8 cellular contexts compared by ENCODE assay signal in the genomic region with DNA sequence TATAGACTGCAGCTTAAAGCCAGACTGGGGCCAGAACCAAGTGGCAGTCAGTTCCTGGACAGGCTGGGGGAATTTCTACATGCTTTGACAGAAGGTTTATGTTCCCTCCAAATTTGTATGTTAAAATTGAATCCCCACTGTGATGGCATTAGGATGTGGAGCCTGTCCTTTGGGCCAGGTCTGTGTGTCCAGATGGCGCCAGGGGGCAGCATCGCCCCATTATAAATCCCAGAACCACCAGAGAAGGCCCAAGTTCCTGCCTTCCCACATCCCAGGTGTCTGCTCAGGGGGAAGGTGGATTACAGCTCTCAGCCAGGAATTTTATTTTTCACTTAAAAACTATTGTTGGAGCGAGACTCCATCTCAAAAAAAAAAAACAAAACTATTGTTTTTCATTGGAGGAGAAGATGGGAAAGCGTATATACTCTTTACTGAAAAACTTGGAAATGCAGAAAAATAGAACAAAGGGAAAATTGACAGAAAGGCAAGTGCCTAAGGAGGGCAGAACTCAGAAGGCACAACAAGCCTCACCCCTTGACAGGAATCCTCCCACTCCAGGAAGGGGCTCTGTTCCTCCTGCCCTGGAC. TPM values are rescaled to one million over a fixed set of nuclear protein-coding genes. Genes with fewer than 3 reads are reported as not detected.
DNase-seq lines count a peak whose midpoint lies in the region; ATAC-seq, FAIRE-seq and TF ChIP-seq lines count a peak whose summit lies in the region.

No MANE protein-coding gene starts in this region.

- peak; percentile 78 for DNase-seq in AG08396 (ENCODE audit: low spot score)
- DNase-seq in MG63: peak; percentile 66
- DNase-seq in body of pancreas: peak; percentile 43 to 62 (median 44)
- no peak for DNase-seq in keratinocyte (ENCODE audit: low read depth, low spot score)
- DNase-seq in stimulated activated naive CD8-positive, alpha-beta T cell treated with anti-CD3 and anti-CD28 coated beads, Interleukin-15, Interleukin-2, amounts not matched to agents 100 U/mL and 50 U/mL, for 24 hours: peak; percentile 75

- ATAC-seq in body of pancreas (peak; percentile 54), GM21381 (IDR thresholded peaks at IDR 0.05; ENCODE audit: unreplicated experiment) (no peak)
- peak; percentile 60 for ATAC-seq in stimulated activated naive CD8-positive, alpha-beta T cell treated with anti-CD3 and anti-CD28 coated beads, Interleukin-15, Interleukin-2, amounts not matched to agents 100 U/mL and 50 U/mL, for 24 hours

- no peaks in the 10 kb centered on the region for H3K9me2 ChIP-seq in SU-DHL-6 (replicated peaks; ENCODE audit: insufficient read depth, low read length)

- no peak for TF ChIP-seq POLR2A in body of pancreas (IDR thresholded peaks at IDR 0.05)

- TF ChIP-seq CTCF in GM12875 (IDR thresholded peaks at IDR 0.05; ENCODE audit: borderline replicate concordance, insufficient read depth, low read depth, low read length) (peak; percentile 60), SU-DHL-6 (IDR thresholded peaks at IDR 0.05; ENCODE audit: insufficient read depth, low read length, poor library complexity, severe bottlenecking) (peak; percentile 36), body of pancreas (IDR thresholded peaks at IDR 0.05) (peak in 5 of 7 experiments; percentile 14 to 44 (median 25)), keratinocyte (optimal IDR thresholded peaks at IDR 0.05 in 1 of 3, IDR thresholded peaks at IDR 0.05 in 1 of 3, conservative IDR thresholded peaks at IDR 0.05 in 1 of 3; ENCODE audit: extremely low read depth in 1 of 3, insufficient read depth in 2 of 3, low read length in 3 of 3) (peak in 2 of 3 experiments; percentile 61 to 74)

- H3K4me2 ChIP-seq in SU-DHL-6 (ENCODE audit: low read depth, low read length, poor library complexity, severe bottlenecking) (no peak overlapping the region), keratinocyte (ENCODE audit: control insufficient read depth, extremely low read depth, insufficient read depth, low read depth, low read length) (no peak overlapping the region)

- H3K27ac ChIP-seq in SU-DHL-6 (ENCODE audit: low read depth, low read length) (no peak overlapping the region), body of pancreas (no peak overlapping the region), keratinocyte (ENCODE audit: control insufficient read depth, insufficient read depth, low read length) (no peak overlapping the region)

- H3K4me3 ChIP-seq in GM12875 (ENCODE audit: low read depth, low read length) (no peak overlapping the region), MG63 (no peak overlapping the region), SU-DHL-6 (ENCODE audit: insufficient read depth, low read length, poor library complexity, severe bottlenecking) (no peak overlapping the region), body of pancreas (no peak overlapping the region), keratinocyte (ENCODE audit: control insufficient read depth in 2 of 3, extremely low read depth in 1 of 3, insufficient read depth in 2 of 3, low read depth in 1 of 3, low read length in 3 of 3) (no peak overlapping the region)

- no peaks in the 10 kb centered on the region for H3K79me2 ChIP-seq in SU-DHL-6 (ENCODE audit: insufficient read depth, low read length)
- no peaks in the 10 kb centered on the region for H3K79me2 ChIP-seq in keratinocyte (ENCODE audit: control insufficient read depth, insufficient read depth, low read length)

- H3F3A ChIP-seq in SU-DHL-6 (ENCODE audit: insufficient read depth): no peaks in the 10 kb centered on the region

- no peaks in the 10 kb centered on the region for H3K36me3 ChIP-seq in MG63
- H3K36me3 ChIP-seq in SU-DHL-6 (ENCODE audit: low read length): no peaks in the 10 kb centered on the region
- no peaks in the 10 kb centered on the region for H3K36me3 ChIP-seq in body of pancreas (replicated peaks in 1 of 2; ENCODE audit: insufficient read depth in 1 of 2, low read depth in 2 of 2)
- H3K36me3 ChIP-seq in keratinocyte (ENCODE audit: control insufficient read depth in 2 of 2, extremely low read depth in 1 of 2, insufficient read depth in 2 of 2, low read length in 2 of 2): no peaks in the 10 kb centered on the region

- dilution Hi-C loops in keratinocyte (cut with MboI; ENCODE audit: extremely low pct_ligation_motif_present, low sequenced_read_pairs): no loop called here

- FAIRE-seq in keratinocyte (lab: Jason Lieb, UNC): peak; percentile 59

- H3K9me1 ChIP-seq in keratinocyte (ENCODE audit: control insufficient read depth, extremely low read depth, insufficient read depth, low read length): no peaks in the 10 kb centered on the region

- no peaks in the 10 kb centered on the region for H3K9me3 ChIP-seq in MG63
- no peaks in the 10 kb centered on the region for H3K9me3 ChIP-seq in SU-DHL-6 (ENCODE audit: insufficient read depth, low read length)
- H3K9me3 ChIP-seq in body of pancreas: no peaks in the 10 kb centered on the region
- no peaks in the 10 kb centered on the region for H3K9me3 ChIP-seq in keratinocyte (ENCODE audit: control insufficient read depth, low read depth, low read length)

- 57 to 61% methylated on average over 4 of the region's 4 CpGs for WGBS in body of pancreas, 2 donors

- H2AFZ ChIP-seq in SU-DHL-6 (ENCODE audit: low read depth, low read length, severe bottlenecking) (no peak overlapping the region), keratinocyte (ENCODE audit: control insufficient read depth, low read length) (no peak overlapping the region)

- no peak overlapping the region for H3K9ac ChIP-seq in SU-DHL-6 (ENCODE audit: low read length)
- H3K9ac ChIP-seq in keratinocyte (ENCODE audit: control insufficient read depth, extremely low read depth, insufficient read depth, low read length): no peak overlapping the region

- H3K27me3 ChIP-seq in MG63 (no peaks in the 10 kb centered on the region), SU-DHL-6 (ENCODE audit: low read length) (no peaks in the 10 kb centered on the region), body of pancreas (no peaks in the 10 kb centered on the region), keratinocyte (ENCODE audit: control insufficient read depth, extremely low read depth, insufficient read depth, low read length) (peaks cover 3% of the 10 kb centered on the region)

- H4K20me1 ChIP-seq in SU-DHL-6 (ENCODE audit: low read depth, low read length) (no peaks in the 10 kb centered on the region), keratinocyte (ENCODE audit: control insufficient read depth, extremely low read depth, insufficient read depth, low read length) (no peaks in the 10 kb centered on the region)

- intact Hi-C loops in body of pancreas (cut with DNase I): no loop called here

- H3K4me1 ChIP-seq in body of pancreas (no peaks in the 10 kb centered on the region), keratinocyte (ENCODE audit: control insufficient read depth, extremely low read depth, insufficient read depth, low read length) (no peaks in the 10 kb centered on the region)

RNA-seq across cellular contexts. Expression of gene IL3, which starts 5.0 kb away (rescaled TPM):
- total RNA-seq in MG63 (2014; rRNA removed; shearing (Covaris generic); ENCODE audit: low replicate concordance): not detected in 2 replicates
- not detected for total RNA-seq in body of pancreas
- not detected in 3 replicates for polyA plus RNA-seq in keratinocyte
- not detected for polyA plus RNA-seq in keratinocyte (2011; ENCODE audit: low read depth)
- polyA plus RNA-seq in keratinocyte (2011; cell fraction: cytosol; rRNA removed): not detected in 2 replicates
- not detected in 2 replicates for polyA plus RNA-seq in keratinocyte (2011; cell fraction: nucleus; rRNA removed)
- not detected in 2 replicates for polyA plus RNA-seq in keratinocyte (2012; ENCODE audit: low replicate concordance)
- not detected in 3 replicates for polyA minus RNA-seq in keratinocyte
- polyA minus RNA-seq in keratinocyte (2011; cell fraction: cytosol; rRNA and poly(A)+ RNA removed): not detected
- not detected in 2 replicates for polyA minus RNA-seq in keratinocyte (2011; cell fraction: nucleus; rRNA and poly(A)+ RNA removed)

RNA-seq across cellular contexts. Expression of gene CSF2, which starts 8.1 kb away (rescaled TPM):
- not detected in 2 replicates for total RNA-seq in MG63 (2014; rRNA removed; shearing (Covaris generic); ENCODE audit: low replicate concordance)
- not detected for total RNA-seq in body of pancreas
- 6.9 to 9.2 TPM (median 7.2 TPM) in 3 replicates for polyA plus RNA-seq in keratinocyte
- 0.94 TPM for polyA plus RNA-seq in keratinocyte (2011; ENCODE audit: low read depth)
- 6.6 and 7.9 TPM in 2 replicates for polyA plus RNA-seq in keratinocyte (2011; cell fraction: cytosol; rRNA removed)
- polyA plus RNA-seq in keratinocyte (2011; cell fraction: nucleus; rRNA removed): 18.3 and 24.4 TPM in 2 replicates
- 0.47 and 11.0 TPM in 2 replicates for polyA plus RNA-seq in keratinocyte (2012; ENCODE audit: low replicate concordance)
- polyA minus RNA-seq in keratinocyte: 3.9 to 15.2 TPM (median 4.0 TPM) in 3 replicates
- polyA minus RNA-seq in keratinocyte (2011; cell fraction: cytosol; rRNA and poly(A)+ RNA removed): 11.9 TPM
- 3.7 and 5.3 TPM in 2 replicates for polyA minus RNA-seq in keratinocyte (2011; cell fraction: nucleus; rRNA and poly(A)+ RNA removed)

RNA-seq across cellular contexts. Expression of gene ACSL6, which starts 54.0 kb away (rescaled TPM):
- total RNA-seq in MG63 (2014; rRNA removed; shearing (Covaris generic); ENCODE audit: low replicate concordance): 1.1 TPM in 1 of 2 replicates, not detected in the other
- 1 to 10 TPM; 2.0 to 2.1 TPM for total RNA-seq in body of pancreas
- 0.18 to 0.22 TPM (median 0.18 TPM) in 3 replicates for polyA plus RNA-seq in keratinocyte
- not detected for polyA plus RNA-seq in keratinocyte (2011; ENCODE audit: low read depth)
- polyA plus RNA-seq in keratinocyte (2011; cell fraction: cytosol; rRNA removed): 0.10 TPM in 2 replicates
- 0.55 and 0.69 TPM in 2 replicates for polyA plus RNA-seq in keratinocyte (2011; cell fraction: nucleus; rRNA removed)
- polyA plus RNA-seq in keratinocyte (2012; ENCODE audit: low replicate concordance): 0.37 TPM in 1 of 2 replicates, not detected in the other
- 0.03 to 1.0 TPM (median 0.26 TPM) in 3 replicates for polyA minus RNA-seq in keratinocyte
- not detected for polyA minus RNA-seq in keratinocyte (2011; cell fraction: cytosol; rRNA and poly(A)+ RNA removed)
- 0.53 and 1.9 TPM in 2 replicates for polyA minus RNA-seq in keratinocyte (2011; cell fraction: nucleus; rRNA and poly(A)+ RNA removed)
